Comparison of ENCODE assay signal across 5 cellular contexts in genomic region chr1:148738667-148739066, GRCh38. TPM values are rescaled to one million over a fixed set of nuclear protein-coding genes. Genes with fewer than 3 reads are reported as not detected.
"Had no signal": no experiment of that assay in that cellular context is flagged by ENCODE, and none has a peak within 500 bp of the region (broad histone marks: within the 10 kb centered on the region; RNA-seq: fewer than 3 reads in every experiment).

No MANE protein-coding gene starts in this region.

RNA-seq across cellular contexts. Expression of gene NUDT4B, which starts 9.9 kb away (rescaled TPM):
- total RNA-seq: activated CD8-positive, alpha-beta T cell treated with anti-CD3 and anti-CD28 coated beads for 36 hours; activated CD8-positive, alpha-beta T cell treated with anti-CD3 and anti-CD28 coated beads, Interleukin-2, amount 10 ng/mL, durations not matched to agents 7 days and 5 days; T-helper 1 cell treated with Interleukin-12 subunit alpha and Interleukin-12 subunit beta and Interleukin-4 antibody, amounts not matched to agents 30 ng/mL and 1 ng/mL, for 36 hours; T-helper 17 cell; WTC11 had no signal
